21 cellular contexts compared by ENCODE assay signal in genomic region chr7:27209933-27210440, GRCh38. TPM values are rescaled to one million over a fixed set of nuclear protein-coding genes. Genes with fewer than 3 reads are reported as not detected.
A peak's percentile ranks its signal among the peaks of the same experiment; 100 is the strongest.
DNase-seq lines count a peak whose midpoint lies in the region; ATAC-seq and TF ChIP-seq lines count a peak whose summit lies in the region.
"Had no signal": no experiment of that assay in that cellular context is flagged by ENCODE, and none has a peak within 500 bp of the region (broad histone marks: within the 10 kb centered on the region; RNA-seq: fewer than 3 reads in every experiment).

No MANE protein-coding gene starts in this region.

- H3F3A ChIP-seq in smooth muscle cell (ENCODE audit: low read depth) = peaks cover 4% of the 10 kb centered on the region

- peak; percentile 62 for ATAC-seq in Panc1
- ATAC-seq: gastroesophageal sphincter had no signal

- intact Hi-C loops in Panc1 (cut with micrococcal nuclease; ENCODE audit: unreplicated experiment) = no loop called here

- peaks cover 99% of the 10 kb centered on the region for H3K27me3 Mint-ChIP-seq in activated naive CD4-positive, alpha-beta T cell treated with anti-CD3 and anti-CD28 coated beads, Interleukin-2, amount 10 ng/mL, durations not matched to agents 7 days and 5 days

- H3K27me3 ChIP-seq in Panc1 (ENCODE audit: control insufficient read depth, insufficient read depth, low read length) (no peaks in the 10 kb centered on the region; the same call in 1 of the 2 replicates), iPS-15b (ENCODE audit: control insufficient read depth, insufficient read depth, low read length) (peaks cover 100% of the 10 kb centered on the region), smooth muscle cell (ENCODE audit: low read depth) (peaks cover 31% of the 10 kb centered on the region)

- H3K9me3 Mint-ChIP-seq in activated naive CD4-positive, alpha-beta T cell treated with anti-CD3 and anti-CD28 coated beads, Interleukin-2, amount 10 ng/mL, durations not matched to agents 7 days and 5 days = no peaks in the 10 kb centered on the region
- H3K9me3 Mint-ChIP-seq: T-helper 1 cell treated with Interleukin-12 subunit alpha and Interleukin-12 subunit beta and Interleukin-4 antibody, amounts not matched to agents 30 μg/mL and 1 μg/mL, for 36 hours had no signal

- H3K4me1 Mint-ChIP-seq in activated naive CD4-positive, alpha-beta T cell treated with anti-CD3 and anti-CD28 coated beads, Interleukin-2, amount 10 ng/mL, durations not matched to agents 7 days and 5 days = peaks cover 12% of the 10 kb centered on the region

- H3K9me3 ChIP-seq in Panc1 (ENCODE audit: control insufficient read depth, insufficient read depth, low read depth, low read length) = no peaks in the 10 kb centered on the region
- no peaks in the 10 kb centered on the region for H3K9me3 ChIP-seq in iPS-15b (ENCODE audit: control insufficient read depth, insufficient read depth, low read length)
- H3K9me3 ChIP-seq in smooth muscle cell (replicated peaks; ENCODE audit: low read depth) = no peaks in the 10 kb centered on the region
- H3K9me3 ChIP-seq: gastroesophageal sphincter, uterus had no signal

- CTCF ChIA-PET in activated naive CD4-positive, alpha-beta T cell treated with anti-CD3 and anti-CD28 coated beads, Interleukin-2, amount 10 ng/mL, durations not matched to agents 7 days and 5 days (lab: Charles Lee) = interaction anchor here (0.6 to 5.0 kb wide), 15 partner anchors 9 to 883 kb away, joined by 3 to 33 read pairs (median 5); partner anchors contain the start of genes EVX1 and HIBADH
- CTCF ChIA-PET in Panc1 (lab: Charles Lee) = interaction anchor here (0.6 to 1.3 kb wide), 4 partner anchors 11 to 502 kb away, joined by 3 to 7 read pairs (median 4); no protein-coding TSS in a partner anchor

- H3K4me1 ChIP-seq in Panc1 (ENCODE audit: control insufficient read depth, insufficient read depth, low read length) (peaks cover 6% of the 10 kb centered on the region), iPS-15b (ENCODE audit: control insufficient read depth, insufficient read depth, low read length) (peaks cover 3% of the 10 kb centered on the region), smooth muscle cell (ENCODE audit: low read depth) (peaks cover 23% of the 10 kb centered on the region)
- H3K4me1 ChIP-seq: BLaER1 had no signal

- no peak overlapping the region for H3K27ac ChIP-seq in Panc1 (ENCODE audit: low read length)
- H3K27ac ChIP-seq in smooth muscle cell (ENCODE audit: low read depth) = no peak overlapping the region
- H3K27ac ChIP-seq: BLaER1, gastroesophageal sphincter, uterus had no signal

- peak overlapping the region; percentile 91 for H2AFZ ChIP-seq in smooth muscle cell (ENCODE audit: low read depth)

- H3K27ac Mint-ChIP-seq in activated naive CD4-positive, alpha-beta T cell treated with anti-CD3 and anti-CD28 coated beads, Interleukin-2, amount 10 ng/mL, durations not matched to agents 7 days and 5 days = peak overlapping the region; percentile 40
- H3K27ac Mint-ChIP-seq: T-helper 1 cell treated with Interleukin-12 subunit alpha and Interleukin-12 subunit beta and Interleukin-4 antibody, amounts not matched to agents 30 μg/mL and 1 μg/mL, for 36 hours had no signal

- BruUV-seq in Panc1 (replicated peaks; lab: Mats Ljungman, UMichigan) = no TSS peak

- TF ChIP-seq CTCF in Panc1 (IDR thresholded peaks at IDR 0.05) (no peak), smooth muscle cell (IDR thresholded peaks at IDR 0.05; ENCODE audit: borderline replicate concordance, insufficient read depth, poor library complexity, severe bottlenecking) (no peak)

- POLR2A ChIA-PET in Panc1 (lab: Charles Lee) = no interaction called here

- H3K36me3 Mint-ChIP-seq in activated naive CD4-positive, alpha-beta T cell treated with anti-CD3 and anti-CD28 coated beads, Interleukin-2, amount 10 ng/mL, durations not matched to agents 7 days and 5 days = no peaks in the 10 kb centered on the region

- H3K36me3 ChIP-seq in Panc1 (ENCODE audit: control insufficient read depth, insufficient read depth, low read length) = no peaks in the 10 kb centered on the region
- H3K36me3 ChIP-seq in iPS-15b (ENCODE audit: control insufficient read depth, insufficient read depth, low read length) = no peaks in the 10 kb centered on the region
- no peaks in the 10 kb centered on the region for H3K36me3 ChIP-seq in smooth muscle cell (ENCODE audit: low read depth)
- H3K36me3 ChIP-seq: BLaER1, gastroesophageal sphincter, uterus had no signal

- in situ Hi-C loops in Panc1 (cut with HindIII; ENCODE audit: low pct_unique_long_range_greater_than_20kb, low sequenced_read_pairs) = no loop called here

- H3K4me3 ChIP-seq in Panc1 (ENCODE audit: low read depth in 2 of 2, low read length in 2 of 2) (peak overlapping the region in 1 of 2 experiments; percentile 65; a peak in 1 of 4 replicates), iPS-15b (ENCODE audit: low read depth, low read length) (peak overlapping the region; percentile 26), smooth muscle cell (no peak overlapping the region)
- H3K4me3 ChIP-seq: BLaER1 had no signal

- peaks cover 22% of the 10 kb centered on the region for H3K79me2 ChIP-seq in smooth muscle cell (ENCODE audit: low read depth)

- H3K9ac ChIP-seq in iPS-15b (ENCODE audit: low read depth, low read length) (no peak overlapping the region), smooth muscle cell (ENCODE audit: low read depth) (no peak overlapping the region)
- H3K9ac ChIP-seq: BLaER1 had no signal

- 57% methylated on average over 11 of the region's 11 CpGs for WGBS in smooth muscle cell (ENCODE audit: low lambda C conversion rate)

- no peaks in the 10 kb centered on the region for H4K20me1 ChIP-seq in smooth muscle cell (ENCODE audit: low read depth)

- H3K4me3 Mint-ChIP-seq in activated naive CD4-positive, alpha-beta T cell treated with anti-CD3 and anti-CD28 coated beads, Interleukin-2, amount 10 ng/mL, durations not matched to agents 7 days and 5 days = no peak overlapping the region
- H3K4me3 Mint-ChIP-seq: T-helper 1 cell treated with Interleukin-12 subunit alpha and Interleukin-12 subunit beta and Interleukin-4 antibody, amounts not matched to agents 30 μg/mL and 1 μg/mL, for 36 hours had no signal

- DNase-seq in activated naive CD4-positive, alpha-beta T cell treated with anti-CD3 and anti-CD28 coated beads, Interleukin-2, amount 10 ng/mL, durations not matched to agents 7 days and 5 days = no peak
- no peak for DNase-seq in activated naive CD4-positive, alpha-beta T cell treated with anti-CD3 and anti-CD28 coated beads, Interleukin-2, amount 50 U/mL, for 16 hours
- DNase-seq in Panc1 (ENCODE audit: low read depth, low spot score) (no peak), smooth muscle cell (lab: John Stamatoyannopoulos, UW; ENCODE audit: unreplicated experiment) (no peak), Ammon's horn (ENCODE audit: low spot score) (no peak), DMS114 treated with DMSO at 0.1 percent for 48 hours (lab: John Stamatoyannopoulos, UW; ENCODE audit: unreplicated experiment) (no peak), SIG-M5 (lab: John Stamatoyannopoulos, UW) (no peak)
- DNase-seq: activated gamma-delta T cell treated with Interleukin-2 at 50 U/mL for 16 hours; effector CD8-positive, alpha-beta T cell; NCI-H1694; NCI-H748 treated with DMSO at 0.1 percent for 48 hours had no signal

- H3K4me2 ChIP-seq in smooth muscle cell = peak overlapping the region; percentile 86
- H3K4me2 ChIP-seq: BLaER1 had no signal

RNA-seq across cellular contexts. Expression of gene HOXA13, which starts 10.1 kb away (rescaled TPM):
- total RNA-seq in Panc1 (2021; ENCODE audit: unreplicated experiment) (1.2 TPM), smooth muscle cell (14.2 and 21.6 TPM in 2 replicates)
- polyA plus RNA-seq in Panc1 (2012; ENCODE audit: insufficient read length) = 0.64 TPM
- 6.2 and 10.0 TPM in 2 replicates for polyA plus RNA-seq in smooth muscle cell
- total RNA-seq: aorta, esophagus mucosa, G401, kidney epithelial cell had no signal

RNA-seq across cellular contexts. Expression of gene HOXA11, which starts 25.0 kb away (rescaled TPM):
- 0.57 TPM for total RNA-seq in Panc1 (2021; ENCODE audit: unreplicated experiment)
- polyA plus RNA-seq in Panc1 (2012; ENCODE audit: insufficient read length) = 0.58 TPM
- 18.2 and 20.3 TPM in 2 replicates for total RNA-seq in smooth muscle cell
- 25.2 and 27.7 TPM in 2 replicates for polyA plus RNA-seq in smooth muscle cell
- total RNA-seq: esophagus mucosa had no signal

RNA-seq across cellular contexts. Expression of gene EVX1, which starts 32.6 kb away (rescaled TPM):
- 0.10 TPM for total RNA-seq in Panc1 (2021; ENCODE audit: unreplicated experiment)
- polyA plus RNA-seq in Panc1 (2012; ENCODE audit: insufficient read length) = 0.16 TPM
- total RNA-seq in smooth muscle cell = 0.18 and 0.36 TPM in 2 replicates
- polyA plus RNA-seq in smooth muscle cell = 2.0 and 2.6 TPM in 2 replicates
- total RNA-seq: aorta, esophagus mucosa, G401, gastroesophageal sphincter, kidney epithelial cell, subcutaneous adipose tissue had no signal
- polyA plus RNA-seq: aorta had no signal

RNA-seq across cellular contexts. Expression of gene HOXA10, which starts 35.9 kb away (rescaled TPM):
- total RNA-seq in Panc1 (2021; ENCODE audit: unreplicated experiment) (0.41 TPM), smooth muscle cell (35.7 and 53.6 TPM in 2 replicates)
- polyA plus RNA-seq in Panc1 (2012; ENCODE audit: insufficient read length) = 0.85 TPM
- 37.6 and 39.4 TPM in 2 replicates for polyA plus RNA-seq in smooth muscle cell

RNA-seq across cellular contexts. Expression of gene HOXA9, which starts 44.6 kb away (rescaled TPM):
- total RNA-seq in Panc1 (2021; ENCODE audit: unreplicated experiment) (not detected), smooth muscle cell (22.9 and 35.8 TPM in 2 replicates)
- 0.23 TPM for polyA plus RNA-seq in Panc1 (2012; ENCODE audit: insufficient read length)
- 12.6 and 19.2 TPM in 2 replicates for polyA plus RNA-seq in smooth muscle cell

Comparison
In these comparisons a context has a peak if more than half of its experiments do, and no peak if none do; other contexts are left out.
1. RNA of gene HOXA11, which starts 25.0 kb away (total RNA-seq): 18.2 to 20.3 TPM in smooth muscle cell; 0.57 TPM in Panc1 (single experiment); every median in the first group is over 10 times any median in the second.